In genomic region chr11:130452941-130453340, GRCh38 we compare ENCODE assay signal across 27 cellular contexts. TPM values are rescaled to one million over a fixed set of nuclear protein-coding genes. Genes with fewer than 3 reads are reported as not detected.
DNase-seq lines count a peak whose midpoint lies in the region; ATAC-seq and TF ChIP-seq lines count a peak whose summit lies in the region.
"Had no signal": no experiment of that assay in that cellular context is flagged by ENCODE, and none has a peak within 500 bp of the region (broad histone marks: within the 10 kb centered on the region; RNA-seq: fewer than 3 reads in every experiment).

No MANE protein-coding gene starts in this region.

- H3K27ac ChIP-seq in right cardiac atrium (ENCODE audit: low read length) (peak overlapping the region; percentile 28), tibial artery (peak overlapping the region; percentile 89 to 94)
- H3K27ac ChIP-seq in CD8-positive, alpha-beta memory T cell (ENCODE audit: low read depth, low read length) = no peak overlapping the region
- H3K27ac ChIP-seq: C4-2B, left lung, uterus had no signal

- intact Hi-C loops in right cardiac atrium (cut with DNase I) = loop anchor here in 3 of 4 donors (5.0 to 10.0 kb wide), 4 partner anchors 69 to 202 kb away; no protein-coding TSS in a partner anchor
- intact Hi-C loops in tibial artery (cut with DNase I; ENCODE audit: low total_unique reads) = no loop called here

- H3K9me3 Mint-ChIP-seq in brain = no peaks in the 10 kb centered on the region
- H3K9me3 Mint-ChIP-seq in CD8-positive, alpha-beta memory T cell = no peaks in the 10 kb centered on the region
- H3K9me3 Mint-ChIP-seq: activated T-helper 2 cell treated with anti-CD3 and anti-CD28 coated beads, Interferon-gamma antibody, Interleukin-2, Interleukin-4, amounts not matched to agents 10 μg/mL and 5 μg/mL and 100 μg/mL, durations not matched to agents 14 hours and 24 hours and 36 hours; mesothelial cell of epicardium; stimulated activated memory B cell treated with anti-CD40 and anti-IgM and Interleukin-4, amounts not matched to agents 10 μg/mL and 1 μg/mL and 100 μg/mL, for 72 hours had no signal

- 31% methylated on average over 6 of the region's 6 CpGs for WGBS in right cardiac atrium

- DNase-seq in SIG-M5 treated with dmso at 0.1 percent for 504 hours (lab: John Stamatoyannopoulos, UW; ENCODE audit: unreplicated experiment) (peak; percentile 33), SIG-M5 (lab: John Stamatoyannopoulos, UW) (no peak), right cardiac atrium (peak in 2 of 3 donors; percentile 61 to 71), tibial artery (no peak), activated gamma-delta T cell treated with Interleukin-2 at 50 U/mL for 16 hours (no peak)
- no peak for DNase-seq in activated effector memory CD4-positive, alpha-beta T cell treated with anti-CD3 and anti-CD28 coated beads, Interleukin-2, amount 50 U/mL, for 16 hours
- no peak for DNase-seq in CD8-positive, alpha-beta memory T cell
- DNase-seq: 8988T; activated CD4-positive, alpha-beta T cell treated with anti-CD3 and anti-CD28 coated beads for 36 hours; anterior cingulate cortex; Caco-2; DMS53; left lung; NCI-H1092; NCI-H1694 treated with DMSO at 0.1 percent for 48 hours; NCI-H510A; stimulated activated CD4-positive, alpha-beta T cell treated with anti-CD3 and anti-CD28 coated beads, Interleukin-15, amount 100 ng/mL, for 24 hours; T-helper 17 cell; uterus had no signal

- H3K27me3 ChIP-seq in right cardiac atrium (ENCODE audit: control insufficient read depth, insufficient read depth) = no peaks in the 10 kb centered on the region
- H3K27me3 ChIP-seq in tibial artery = no peaks in the 10 kb centered on the region
- H3K27me3 ChIP-seq in CD8-positive, alpha-beta memory T cell (ENCODE audit: insufficient read depth, low read length, poor library complexity, severe bottlenecking) = no peaks in the 10 kb centered on the region
- H3K27me3 ChIP-seq: uterus had no signal

- peaks cover 3% of the 10 kb centered on the region for H3K4me1 ChIP-seq in right cardiac atrium (ENCODE audit: control insufficient read depth, insufficient read depth, low read length)
- H3K4me1 ChIP-seq in tibial artery = peaks cover 0 to 80% (median 56%) of the 10 kb centered on the region in 4 donors
- no peaks in the 10 kb centered on the region for H3K4me1 ChIP-seq in CD8-positive, alpha-beta memory T cell (ENCODE audit: insufficient read depth, low read length)
- H3K4me1 ChIP-seq: Caco-2 had no signal

- peaks cover 0 to 5% (median 0%) of the 10 kb centered on the region in 3 donors for H3K36me3 ChIP-seq in tibial artery
- no peaks in the 10 kb centered on the region for H3K36me3 ChIP-seq in CD8-positive, alpha-beta memory T cell (ENCODE audit: insufficient read depth, low read length)
- H3K36me3 ChIP-seq: left lung, uterus had no signal

- no peak for TF ChIP-seq CTCF in brain (conservative IDR thresholded peaks at IDR 0.05)
- no peak for TF ChIP-seq CTCF in tibial artery (IDR thresholded peaks at IDR 0.05)

- peaks cover 54% of the 10 kb centered on the region for H3K4me1 Mint-ChIP-seq in brain
- peaks cover 3 to 15% (median 3%) of the 10 kb centered on the region in 3 donors for H3K4me1 Mint-ChIP-seq in CD8-positive, alpha-beta memory T cell

- H3K27ac Mint-ChIP-seq in brain = no peak overlapping the region
- no peak overlapping the region for H3K27ac Mint-ChIP-seq in CD8-positive, alpha-beta memory T cell
- H3K27ac Mint-ChIP-seq: activated CD4-positive, alpha-beta T cell treated with anti-CD3 and anti-CD28 coated beads for 36 hours; activated naive CD8-positive, alpha-beta T cell; activated T-helper 2 cell treated with anti-CD3 and anti-CD28 coated beads, Interferon-gamma antibody, Interleukin-2, Interleukin-4, amounts not matched to agents 10 μg/mL and 5 μg/mL and 100 μg/mL, durations not matched to agents 14 hours and 24 hours and 36 hours; mesothelial cell of epicardium; stimulated activated memory B cell treated with anti-CD40 and anti-IgM and Interleukin-4, amounts not matched to agents 10 μg/mL and 1 μg/mL and 100 μg/mL, for 72 hours; T-helper 17 cell had no signal

- no peak overlapping the region for H3K4me3 ChIP-seq in right cardiac atrium (ENCODE audit: low read length)
- peak overlapping the region in 1 of 2 donors; percentile 70 for H3K4me3 ChIP-seq in tibial artery
- no peak overlapping the region for H3K4me3 ChIP-seq in CD8-positive, alpha-beta memory T cell (ENCODE audit: low read length)
- H3K4me3 ChIP-seq: uterus had no signal

- CTCF ChIA-PET in CD8-positive, alpha-beta memory T cell (lab: Charles Lee) = no interaction called here

- POLR2A ChIA-PET in CD8-positive, alpha-beta memory T cell (lab: Charles Lee) = no interaction called here

- H3K36me3 Mint-ChIP-seq in brain = peaks cover 4% of the 10 kb centered on the region
- H3K36me3 Mint-ChIP-seq in CD8-positive, alpha-beta memory T cell = no peaks in the 10 kb centered on the region
- H3K36me3 Mint-ChIP-seq: activated naive CD8-positive, alpha-beta T cell; mesothelial cell of epicardium; stimulated activated memory B cell treated with anti-CD40 and anti-IgM and Interleukin-4, amounts not matched to agents 10 μg/mL and 1 μg/mL and 100 μg/mL, for 72 hours had no signal

- H3K27me3 Mint-ChIP-seq in brain = peaks cover 46% of the 10 kb centered on the region
- peaks cover 30 to 41% of the 10 kb centered on the region in 2 donors for H3K27me3 Mint-ChIP-seq in CD8-positive, alpha-beta memory T cell

- peak overlapping the region in 3 of 5 experiments; percentile 21 to 52 (median 42) for H3K4me3 Mint-ChIP-seq in brain
- H3K4me3 Mint-ChIP-seq in CD8-positive, alpha-beta memory T cell = no peak overlapping the region
- H3K4me3 Mint-ChIP-seq: activated CD4-positive, alpha-beta T cell treated with anti-CD3 and anti-CD28 coated beads for 36 hours; activated naive CD8-positive, alpha-beta T cell; mesothelial cell of epicardium; stimulated activated memory B cell treated with anti-CD40 and anti-IgM and Interleukin-4, amounts not matched to agents 10 μg/mL and 1 μg/mL and 100 μg/mL, for 72 hours; T-helper 17 cell had no signal

- no peak for ATAC-seq in right cardiac atrium
- ATAC-seq: activated CD4-positive, alpha-beta T cell treated with anti-CD3 and anti-CD28 coated beads for 36 hours; left lung; stimulated activated memory B cell treated with anti-CD40 and anti-IgM and Interleukin-4, amounts not matched to agents 10 μg/mL and 1 μg/mL and 100 μg/mL, for 72 hours; T-helper 17 cell had no signal

- no peaks in the 10 kb centered on the region for H3K9me3 ChIP-seq in right cardiac atrium (ENCODE audit: control insufficient read depth, low read length)
- H3K9me3 ChIP-seq in tibial artery = no peaks in the 10 kb centered on the region
- no peaks in the 10 kb centered on the region for H3K9me3 ChIP-seq in CD8-positive, alpha-beta memory T cell (ENCODE audit: low read length)
- H3K9me3 ChIP-seq: Caco-2, left lung, uterus had no signal

RNA-seq across cellular contexts. Expression of gene ADAMTS15, which starts 4.5 kb away (rescaled TPM):
- polyA plus RNA-seq in brain (ENCODE audit: insufficient read depth, low read depth, low replicate concordance) = 1.3 TPM
- total RNA-seq in right cardiac atrium = 10 to 100 TPM; 13.4 to 30.2 (median 30.0) TPM
- 13.7 TPM for polyA plus RNA-seq in right cardiac atrium
- total RNA-seq in CD8-positive, alpha-beta memory T cell = not detected
- polyA plus RNA-seq in CD8-positive, alpha-beta memory T cell = not detected
- total RNA-seq: activated CD4-positive, alpha-beta T cell treated with anti-CD3 and anti-CD28 coated beads for 36 hours; activated T-helper 2 cell treated with anti-CD3 and anti-CD28 coated beads, Interferon-gamma antibody, Interleukin-2, Interleukin-4, amounts not matched to agents 10 μg/mL and 5 μg/mL and 100 μg/mL, durations not matched to agents 14 hours and 24 hours and 36 hours; G401; T-helper 17 cell had no signal

RNA-seq across cellular contexts. Expression of gene ADAMTS8, which starts 24.5 kb away (rescaled TPM):
- polyA plus RNA-seq in brain (ENCODE audit: insufficient read depth, low read depth, low replicate concordance) (4.0 TPM), right cardiac atrium (0.88 TPM)
- 10 to 100 TPM in 1 of 4 donors, 1 to 10 TPM in 1, under 1 TPM in 2; 0.45 to 10.1 (median 0.95) TPM for total RNA-seq in right cardiac atrium
- not detected for total RNA-seq in CD8-positive, alpha-beta memory T cell
- polyA plus RNA-seq in CD8-positive, alpha-beta memory T cell = not detected
- total RNA-seq: activated CD4-positive, alpha-beta T cell treated with anti-CD3 and anti-CD28 coated beads for 36 hours; activated T-helper 2 cell treated with anti-CD3 and anti-CD28 coated beads, Interferon-gamma antibody, Interleukin-2, Interleukin-4, amounts not matched to agents 10 μg/mL and 5 μg/mL and 100 μg/mL, durations not matched to agents 14 hours and 24 hours and 36 hours; bronchial epithelial cell; Caco-2; G401; T-helper 17 cell had no signal

Comparison
In these comparisons a context has a peak if more than half of its experiments do, and no peak if none do; other contexts are left out.
1. DNase-seq: peak in SIG-M5 treated with dmso at 0.1 percent for 504 hours (single experiment) and right cardiac atrium (2 of 3); none in SIG-M5 (single experiment), tibial artery (0 of 2), activated effector memory CD4-positive, alpha-beta T cell treated with anti-CD3 and anti-CD28 coated beads, Interleukin-2, amount 50 U/mL, for 16 hours (single experiment), CD8-positive, alpha-beta memory T cell (0 of 5) and activated gamma-delta T cell treated with Interleukin-2 at 50 U/mL for 16 hours (single experiment).
2. H3K4me3 Mint-ChIP-seq: peak in brain (3 of 5); none in CD8-positive, alpha-beta memory T cell (0 of 7).